ENCODE assay signal across 14 cellular contexts in genomic region chr6:137495652-137496391, GRCh38. TPM values are rescaled to one million over a fixed set of nuclear protein-coding genes. Genes with fewer than 3 reads are reported as not detected.
DNase-seq lines count a peak whose midpoint lies in the region; ATAC-seq and TF ChIP-seq lines count a peak whose summit lies in the region.
"Had no signal": no experiment of that assay in that cellular context is flagged by ENCODE, and none has a peak within 500 bp of the region (broad histone marks: within the 10 kb centered on the region; RNA-seq: fewer than 3 reads in every experiment).

No MANE protein-coding gene starts in this region.

- DNase-seq in activated CD4-positive, alpha-beta T cell treated with anti-CD3 and anti-CD28 coated beads, Interleukin-2, amount 10 ng/mL, durations not matched to agents 7 days and 5 days: no peak
- DNase-seq in activated CD4-positive, alpha-beta T cell treated with anti-CD3 and anti-CD28 coated beads, Interleukin-2, amount 50 U/mL, for 1 hour: no peak
- DNase-seq in endothelial cell (ENCODE audit: low spot score) (peak; percentile 42), progenitor cell of endocrine pancreas (ENCODE audit: low spot score, unreplicated experiment) (peak; percentile 17), NCI-H2171 (lab: John Stamatoyannopoulos, UW) (no peak)
- no peak for DNase-seq in stimulated activated CD4-positive, alpha-beta T cell treated with anti-CD3 and anti-CD28 coated beads, Interleukin-12 subunit alpha, Interleukin-12 subunit beta, amount 100 ng/mL, for 4 hours
- DNase-seq: mucosa of descending colon, NCI-H524 treated with DMSO at 0.1 percent for 48 hours had no signal

- peaks cover 3% of the 10 kb centered on the region for H3K9me3 Mint-ChIP-seq in activated CD4-positive, alpha-beta T cell treated with anti-CD3 and anti-CD28 coated beads, Interleukin-2, amount 10 ng/mL, durations not matched to agents 7 days and 5 days
- peaks cover 0 to 8% (median 0%) of the 10 kb centered on the region in 3 donors for H3K9me3 Mint-ChIP-seq in IgD-negative memory B cell
- H3K9me3 Mint-ChIP-seq in endothelial cell (ENCODE audit: unreplicated experiment): no peaks in the 10 kb centered on the region
- H3K9me3 Mint-ChIP-seq in progenitor cell of endocrine pancreas (ENCODE audit: low read depth): no peaks in the 10 kb centered on the region

- POLR2A ChIA-PET in activated CD4-positive, alpha-beta T cell treated with anti-CD3 and anti-CD28 coated beads, Interleukin-2, amount 10 ng/mL, durations not matched to agents 7 days and 5 days (lab: Charles Lee): interaction anchor here (0.6 kb wide), 1 partner anchor 103 kb away, joined by 3 read pairs; no protein-coding TSS in a partner anchor

- CTCF ChIA-PET in activated CD4-positive, alpha-beta T cell treated with anti-CD3 and anti-CD28 coated beads, Interleukin-2, amount 10 ng/mL, durations not matched to agents 7 days and 5 days (lab: Charles Lee): interaction anchor here (0.9 to 1.5 kb wide), 3 partner anchors 18 to 67 kb away, joined by 3 to 4 read pairs (median 3); no protein-coding TSS in a partner anchor

- peak overlapping the region; percentile 70 for H3K27ac Mint-ChIP-seq in activated CD4-positive, alpha-beta T cell treated with anti-CD3 and anti-CD28 coated beads, Interleukin-2, amount 10 ng/mL, durations not matched to agents 7 days and 5 days
- H3K27ac Mint-ChIP-seq in IgD-negative memory B cell: peak overlapping the region in 2 of 3 donors; percentile 36 to 89
- H3K27ac Mint-ChIP-seq in endothelial cell (ENCODE audit: unreplicated experiment): no peak overlapping the region
- H3K27ac Mint-ChIP-seq in progenitor cell of endocrine pancreas: peak overlapping the region; percentile 27

- TF ChIP-seq CTCF in endothelial cell (IDR thresholded peaks at IDR 0.05; ENCODE audit: unreplicated experiment): no peak
- TF ChIP-seq CTCF in progenitor cell of endocrine pancreas (IDR thresholded peaks at IDR 0.05; ENCODE audit: unreplicated experiment): no peak

- peaks cover 88% of the 10 kb centered on the region for H3K27me3 Mint-ChIP-seq in activated CD4-positive, alpha-beta T cell treated with anti-CD3 and anti-CD28 coated beads, Interleukin-2, amount 10 ng/mL, durations not matched to agents 7 days and 5 days
- H3K27me3 Mint-ChIP-seq in IgD-negative memory B cell: peaks cover 66% of the 10 kb centered on the region
- H3K27me3 Mint-ChIP-seq in endothelial cell (ENCODE audit: unreplicated experiment): peaks cover 29% of the 10 kb centered on the region
- H3K27me3 Mint-ChIP-seq in progenitor cell of endocrine pancreas: peaks cover 94% of the 10 kb centered on the region

- H3K4me1 Mint-ChIP-seq in activated CD4-positive, alpha-beta T cell treated with anti-CD3 and anti-CD28 coated beads, Interleukin-2, amount 10 ng/mL, durations not matched to agents 7 days and 5 days: peaks cover 56% of the 10 kb centered on the region
- H3K4me1 Mint-ChIP-seq in IgD-negative memory B cell (peaks cover 5 to 27% (median 23%) of the 10 kb centered on the region in 3 donors), endothelial cell (ENCODE audit: unreplicated experiment) (peaks cover 29% of the 10 kb centered on the region), progenitor cell of endocrine pancreas (ENCODE audit: low read depth) (peaks cover 4% of the 10 kb centered on the region)

- no peak for ATAC-seq in GM19395 (IDR thresholded peaks at IDR 0.05; ENCODE audit: unreplicated experiment)
- ATAC-seq: mucosa of descending colon had no signal

- peaks cover 13% of the 10 kb centered on the region for H3K36me3 Mint-ChIP-seq in activated CD4-positive, alpha-beta T cell treated with anti-CD3 and anti-CD28 coated beads, Interleukin-2, amount 10 ng/mL, durations not matched to agents 7 days and 5 days (ENCODE audit: low read depth)
- H3K36me3 Mint-ChIP-seq in IgD-negative memory B cell (peaks cover 3% of the 10 kb centered on the region), endothelial cell (ENCODE audit: low read depth, unreplicated experiment) (peaks cover 5% of the 10 kb centered on the region), progenitor cell of endocrine pancreas (ENCODE audit: insufficient read depth) (no peaks in the 10 kb centered on the region)

- H3K4me3 Mint-ChIP-seq in activated CD4-positive, alpha-beta T cell treated with anti-CD3 and anti-CD28 coated beads, Interleukin-2, amount 10 ng/mL, durations not matched to agents 7 days and 5 days: peak overlapping the region; percentile 28
- H3K4me3 Mint-ChIP-seq in IgD-negative memory B cell: peak overlapping the region; percentile 21 to 75 (median 60)
- peak overlapping the region; percentile 21 for H3K4me3 Mint-ChIP-seq in endothelial cell (ENCODE audit: unreplicated experiment)
- no peak overlapping the region for H3K4me3 Mint-ChIP-seq in progenitor cell of endocrine pancreas (ENCODE audit: low read depth)

RNA-seq across cellular contexts. Expression of gene OLIG3, which starts 1.6 kb away (rescaled TPM):
- not detected for total RNA-seq in activated CD4-positive, alpha-beta T cell treated with anti-CD3 and anti-CD28 coated beads, Interleukin-2, amount 10 ng/mL, durations not matched to agents 7 days and 5 days
- polyA plus RNA-seq in IgD-negative memory B cell: not detected
- total RNA-seq in endothelial cell (ENCODE audit: unreplicated experiment): not detected
- total RNA-seq in progenitor cell of endocrine pancreas: not detected in 2 replicates
- total RNA-seq: hepatocyte, mucosa of descending colon, SJSA1, skeletal muscle tissue, upper lobe of left lung had no signal
- polyA plus RNA-seq: hepatocyte had no signal

Comparison
In these comparisons a context has a peak if more than half of its experiments do, and no peak if none do; other contexts are left out.
1. DNase-seq: peak in endothelial cell (single experiment) and progenitor cell of endocrine pancreas (single experiment); none in activated CD4-positive, alpha-beta T cell treated with anti-CD3 and anti-CD28 coated beads, Interleukin-2, amount 10 ng/mL, durations not matched to agents 7 days and 5 days (single experiment), activated CD4-positive, alpha-beta T cell treated with anti-CD3 and anti-CD28 coated beads, Interleukin-2, amount 50 U/mL, for 1 hour (single experiment), NCI-H2171 (single experiment) and stimulated activated CD4-positive, alpha-beta T cell treated with anti-CD3 and anti-CD28 coated beads, Interleukin-12 subunit alpha, Interleukin-12 subunit beta, amount 100 ng/mL, for 4 hours (single experiment).